ENCODE assay signal across 9 cellular contexts in genomic region chr5:133944263-133945230, GRCh38. TPM values are rescaled to one million over a fixed set of nuclear protein-coding genes. Genes with fewer than 3 reads are reported as not detected.
DNase-seq lines count a peak whose midpoint lies in the region; ATAC-seq and TF ChIP-seq lines count a peak whose summit lies in the region.
"Had no signal": no experiment of that assay in that cellular context is flagged by ENCODE, and none has a peak within 500 bp of the region (broad histone marks: within the 10 kb centered on the region; RNA-seq: fewer than 3 reads in every experiment).

No MANE protein-coding gene starts in this region.

- H3K27ac ChIP-seq in mesenchymal stem cell (ENCODE audit: low read length, poor library complexity, severe bottlenecking): no peak overlapping the region
- no peak overlapping the region for H3K27ac ChIP-seq in tibial artery

- WGBS in mesenchymal stem cell: 72% methylated on average over 17 of the region's 19 CpGs

- H4K91ac ChIP-seq in mesenchymal stem cell (ENCODE audit: low read length): no peak overlapping the region

- H2AK5ac ChIP-seq in mesenchymal stem cell (ENCODE audit: low read length, severe bottlenecking): no peak overlapping the region

- no peak overlapping the region for H2BK5ac ChIP-seq in mesenchymal stem cell (ENCODE audit: low read depth, low read length, poor library complexity, severe bottlenecking)

- H3K4ac ChIP-seq in mesenchymal stem cell (ENCODE audit: low read depth in 1 of 2, low read length in 2 of 2): no peak overlapping the region

- peak; percentile 34 to 49 for TF ChIP-seq CTCF in tibial artery (IDR thresholded peaks at IDR 0.05)

- no peak overlapping the region for H3K23ac ChIP-seq in mesenchymal stem cell (ENCODE audit: low read length in 2 of 2)

- DNase-seq in SKM-1 treated with dmso at 0.1 percent for 144 hours (lab: John Stamatoyannopoulos, UW; ENCODE audit: unreplicated experiment) (peak; percentile 34), SKM-1 (lab: John Stamatoyannopoulos, UW; ENCODE audit: unreplicated experiment) (no peak), MG63 (peak; percentile 48), SW 1271 (lab: John Stamatoyannopoulos, UW) (peak; percentile 7 to 44), mesenchymal stem cell (peak; percentile 42), tibial artery (peak in 1 of 2 donors; percentile 51)
- DNase-seq in effector CD4-positive, alpha-beta T cell: peak; percentile 14
- DNase-seq: activated naive CD8-positive, alpha-beta T cell treated with anti-CD3 and anti-CD28 coated beads, Interleukin-2, amount 10 ng/mL, durations not matched to agents 7 days and 5 days had no signal

- H2AFZ ChIP-seq in mesenchymal stem cell (ENCODE audit: low read depth, low read length): no peak overlapping the region

- H3K4me2 ChIP-seq in mesenchymal stem cell (ENCODE audit: low read length, poor library complexity, severe bottlenecking): no peak overlapping the region

- no peak for ATAC-seq in HG03520 (IDR thresholded peaks at IDR 0.05; ENCODE audit: unreplicated experiment)

- no peak overlapping the region for H3K9ac ChIP-seq in mesenchymal stem cell (ENCODE audit: low read length)

- no peak overlapping the region for H4K8ac ChIP-seq in mesenchymal stem cell (ENCODE audit: low read length)

- no peak overlapping the region for H2BK15ac ChIP-seq in mesenchymal stem cell (ENCODE audit: low read depth, poor library complexity, severe bottlenecking)

- intact Hi-C loops in tibial artery (cut with DNase I; ENCODE audit: low total_unique reads): loop anchor here (10.0 kb wide), 1 partner anchor 520 kb away; no protein-coding TSS in a partner anchor

- no peak overlapping the region for H2BK12ac ChIP-seq in mesenchymal stem cell (ENCODE audit: low read length in 2 of 2)

- H3K18ac ChIP-seq in mesenchymal stem cell (ENCODE audit: low read depth in 1 of 2, low read length in 2 of 2): no peak overlapping the region

- H3K4me1 ChIP-seq in mesenchymal stem cell (ENCODE audit: control insufficient read depth, insufficient read depth, low read depth, low read length) (no peaks in the 10 kb centered on the region), tibial artery (peaks cover 0 to 31% (median 19%) of the 10 kb centered on the region in 4 donors)

- H3K14ac ChIP-seq in mesenchymal stem cell (ENCODE audit: low read length in 2 of 2): no peak overlapping the region

- H3K9me3 ChIP-seq in MG63 (no peaks in the 10 kb centered on the region), mesenchymal stem cell (ENCODE audit: control insufficient read depth, low read length) (no peaks in the 10 kb centered on the region), tibial artery (no peaks in the 10 kb centered on the region)

- H3K36me3 ChIP-seq in MG63 (no peaks in the 10 kb centered on the region), mesenchymal stem cell (ENCODE audit: control insufficient read depth in 1 of 2, insufficient read depth in 2 of 2, low read depth in 1 of 2, low read length in 2 of 2) (no peaks in the 10 kb centered on the region), tibial artery (no peaks in the 10 kb centered on the region)

- no peak overlapping the region for H3K4me3 ChIP-seq in MG63
- H3K4me3 ChIP-seq in mesenchymal stem cell (ENCODE audit: insufficient read depth in 1 of 2, low read depth in 1 of 2, low read length in 2 of 2): no peak overlapping the region
- no peak overlapping the region for H3K4me3 ChIP-seq in tibial artery

- H3K27me3 ChIP-seq in MG63 (no peaks in the 10 kb centered on the region), mesenchymal stem cell (ENCODE audit: control insufficient read depth in 1 of 2, insufficient read depth in 1 of 2, low read length in 2 of 2) (peaks cover 0 to 54% of the 10 kb centered on the region in 2 experiments), tibial artery (no peaks in the 10 kb centered on the region)

- H2BK120ac ChIP-seq in mesenchymal stem cell (ENCODE audit: low read depth, low read length): no peak overlapping the region

- H3K79me1 ChIP-seq in mesenchymal stem cell (replicated peaks; ENCODE audit: low read length, poor library complexity, severe bottlenecking): no peaks in the 10 kb centered on the region

RNA-seq across cellular contexts. Expression of gene C5orf15, which starts 23.9 kb away (rescaled TPM):
- total RNA-seq in MG63 (2014; rRNA removed; shearing (Covaris generic); ENCODE audit: low replicate concordance): 96.2 and 153 TPM in 2 replicates
- polyA plus RNA-seq in mesenchymal stem cell (2013, experiment 1 of 2): 132 TPM
- 138 TPM for polyA plus RNA-seq in mesenchymal stem cell (2013, experiment 2 of 2)
